8 cellular contexts compared by ENCODE assay signal in genomic region chr9:95462419-95463121, GRCh38. TPM values are rescaled to one million over a fixed set of nuclear protein-coding genes. Genes with fewer than 3 reads are reported as not detected.
DNase-seq lines count a peak whose midpoint lies in the region; ATAC-seq, FAIRE-seq and TF ChIP-seq lines count a peak whose summit lies in the region.

No MANE protein-coding gene starts in this region.

- no peak for FAIRE-seq in kidney (lab: Jason Lieb, UNC)

- H3K4me3 ChIP-seq in WERI-Rb-1 (ENCODE audit: low read depth, low read length): peak overlapping the region; percentile 38
- H3K4me3 ChIP-seq in breast epithelium: peak overlapping the region; percentile 17 to 62 (median 32)
- H3K4me3 ChIP-seq in kidney (ENCODE audit: low read length in 2 of 2): no peak overlapping the region

- H3K9me3 ChIP-seq in WERI-Rb-1 (ENCODE audit: severe bottlenecking) (no peaks in the 10 kb centered on the region), breast epithelium (no peaks in the 10 kb centered on the region), kidney (ENCODE audit: control insufficient read depth in 1 of 2, low read length in 2 of 2) (no peaks in the 10 kb centered on the region)

- H3K4me1 ChIP-seq in breast epithelium: peaks cover 0 to 7% of the 10 kb centered on the region in 2 donors
- H3K4me1 ChIP-seq in kidney (ENCODE audit: control insufficient read depth in 1 of 2, insufficient read depth in 1 of 2, low read depth in 1 of 2, low read length in 2 of 2): no peaks in the 10 kb centered on the region

- no peak overlapping the region for H3K9ac ChIP-seq in kidney (ENCODE audit: low read length in 2 of 2)

- intact Hi-C loops in breast epithelium (cut with DNase I; ENCODE audit: low total_unique reads): loop anchor here (5.0 to 10.0 kb wide), 2 partner anchors 1232 to 1795 kb away; no protein-coding TSS in a partner anchor
- intact Hi-C loops in kidney (cut with DNase I): no loop called here

- H3K27me3 ChIP-seq in WERI-Rb-1 (ENCODE audit: insufficient read depth, low read depth, severe bottlenecking) (no peaks in the 10 kb centered on the region), breast epithelium (no peaks in the 10 kb centered on the region)

- DNase-seq in GM13976 (ENCODE audit: low spot score) (peak; percentile 91), NCI-H1436 treated with DMSO at 0.1 percent for 48 hours (lab: John Stamatoyannopoulos, UW) (peak; percentile 53), WERI-Rb-1 (peak; percentile 84), breast epithelium (ENCODE audit: low spot score in 2 of 2) (peak in 1 of 2 donors; percentile 61), kidney (peak; percentile 87), NCI-H226 (no peak)
- DNase-seq in stimulated activated CD4-positive, alpha-beta T cell treated with anti-CD3 and anti-CD28 coated beads, Interleukin-2, amount 100 ng/mL, for 48 hours: peak; percentile 53 to 67

- in situ Hi-C loops in GM13976 (cut with MboI; ENCODE audit: low sequenced_read_pairs, unreplicated experiment): no loop called here

- TF ChIP-seq CTCF in GM13976 (IDR thresholded peaks at IDR 0.05; ENCODE audit: borderline replicate concordance, control extremely low read depth, extremely low read depth, insufficient read depth, missing control alignments): no peak
- TF ChIP-seq CTCF in WERI-Rb-1 (IDR thresholded peaks at IDR 0.05; ENCODE audit: low read depth, low read length): no peak
- TF ChIP-seq CTCF in breast epithelium (IDR thresholded peaks at IDR 0.05): no peak
- TF ChIP-seq CTCF in kidney (IDR thresholded peaks at IDR 0.05; ENCODE audit: borderline replicate concordance, extremely low read depth, insufficient read depth): no peak

- H3K36me3 ChIP-seq in WERI-Rb-1 (peaks cover 63% of the 10 kb centered on the region), breast epithelium (peaks cover 3% of the 10 kb centered on the region), kidney (ENCODE audit: control insufficient read depth in 1 of 2, insufficient read depth in 2 of 2, low read length in 2 of 2) (peaks cover 21 to 39% of the 10 kb centered on the region in 2 donors)

- peak overlapping the region; percentile 83 for H3K27ac ChIP-seq in WERI-Rb-1
- H3K27ac ChIP-seq in breast epithelium: peak overlapping the region; percentile 25 to 46
- no peak overlapping the region for H3K27ac ChIP-seq in kidney (ENCODE audit: low read depth in 2 of 2, low read length in 2 of 2)

- ATAC-seq in HG02642 (IDR thresholded peaks at IDR 0.05; ENCODE audit: poor library complexity, unreplicated experiment): peak; percentile 94

- no peak for TF ChIP-seq POLR2A in breast epithelium (IDR thresholded peaks at IDR 0.05)

RNA-seq across cellular contexts. Expression of gene PTCH1, which starts 54.2 kb away (rescaled TPM):
- total RNA-seq in breast epithelium (1 to 10 TPM; 6.6 to 9.9 (median 6.6) TPM), kidney (37.2 TPM)
- 2.6 TPM for polyA plus RNA-seq in kidney (ENCODE audit: insufficient read depth, low read depth, low replicate concordance)

Comparison
In these comparisons a context has a peak if more than half of its experiments do, and no peak if none do; other contexts are left out.
1. H3K27ac ChIP-seq: peak in WERI-Rb-1 (single experiment) and breast epithelium (2 of 2); none in kidney (0 of 2).
2. H3K4me3 ChIP-seq: peak in WERI-Rb-1 (single experiment) and breast epithelium (3 of 3); none in kidney (0 of 2).